ENCODE assay signal across 1 cellular context in the genomic region with DNA sequence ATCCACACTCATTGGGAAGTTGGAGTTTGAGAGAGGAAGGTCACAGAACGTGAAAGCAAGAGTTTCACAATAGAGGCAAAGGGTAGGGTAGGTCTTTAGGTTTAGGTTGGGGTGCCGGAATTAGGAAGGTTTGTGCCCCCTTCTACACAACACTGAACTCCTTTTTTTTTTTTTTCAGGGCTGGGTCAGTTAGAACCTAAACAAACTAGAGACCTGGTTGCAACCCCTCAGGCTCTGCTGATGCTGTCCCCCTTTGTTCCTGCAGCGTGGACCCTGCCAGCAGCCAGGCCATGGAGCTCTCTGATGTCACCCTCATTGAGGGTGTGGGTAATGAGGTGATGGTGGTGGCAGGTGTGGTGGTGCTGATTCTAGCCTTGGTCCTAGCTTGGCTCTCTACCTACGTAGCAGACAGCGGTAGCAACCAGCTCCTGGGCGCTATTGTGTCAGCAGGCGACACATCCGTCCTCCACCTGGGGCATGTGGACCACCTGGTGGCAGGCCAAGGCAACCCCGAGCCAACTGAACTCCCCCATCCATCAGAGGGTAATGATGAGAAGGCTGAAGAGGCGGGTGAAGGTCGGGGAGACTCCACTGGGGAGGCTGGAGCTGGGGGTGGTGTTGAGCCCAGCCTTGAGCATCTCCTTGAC.
TF ChIP-seq lines count a peak whose summit lies in the region.

No MANE protein-coding gene starts in this region.

TF ChIP-seq in HEK293, 187 proteins besides CTCF, POLR2A, EP300 and RAD21 (continued from another document):
- TF ChIP-seq, protein P1, sequence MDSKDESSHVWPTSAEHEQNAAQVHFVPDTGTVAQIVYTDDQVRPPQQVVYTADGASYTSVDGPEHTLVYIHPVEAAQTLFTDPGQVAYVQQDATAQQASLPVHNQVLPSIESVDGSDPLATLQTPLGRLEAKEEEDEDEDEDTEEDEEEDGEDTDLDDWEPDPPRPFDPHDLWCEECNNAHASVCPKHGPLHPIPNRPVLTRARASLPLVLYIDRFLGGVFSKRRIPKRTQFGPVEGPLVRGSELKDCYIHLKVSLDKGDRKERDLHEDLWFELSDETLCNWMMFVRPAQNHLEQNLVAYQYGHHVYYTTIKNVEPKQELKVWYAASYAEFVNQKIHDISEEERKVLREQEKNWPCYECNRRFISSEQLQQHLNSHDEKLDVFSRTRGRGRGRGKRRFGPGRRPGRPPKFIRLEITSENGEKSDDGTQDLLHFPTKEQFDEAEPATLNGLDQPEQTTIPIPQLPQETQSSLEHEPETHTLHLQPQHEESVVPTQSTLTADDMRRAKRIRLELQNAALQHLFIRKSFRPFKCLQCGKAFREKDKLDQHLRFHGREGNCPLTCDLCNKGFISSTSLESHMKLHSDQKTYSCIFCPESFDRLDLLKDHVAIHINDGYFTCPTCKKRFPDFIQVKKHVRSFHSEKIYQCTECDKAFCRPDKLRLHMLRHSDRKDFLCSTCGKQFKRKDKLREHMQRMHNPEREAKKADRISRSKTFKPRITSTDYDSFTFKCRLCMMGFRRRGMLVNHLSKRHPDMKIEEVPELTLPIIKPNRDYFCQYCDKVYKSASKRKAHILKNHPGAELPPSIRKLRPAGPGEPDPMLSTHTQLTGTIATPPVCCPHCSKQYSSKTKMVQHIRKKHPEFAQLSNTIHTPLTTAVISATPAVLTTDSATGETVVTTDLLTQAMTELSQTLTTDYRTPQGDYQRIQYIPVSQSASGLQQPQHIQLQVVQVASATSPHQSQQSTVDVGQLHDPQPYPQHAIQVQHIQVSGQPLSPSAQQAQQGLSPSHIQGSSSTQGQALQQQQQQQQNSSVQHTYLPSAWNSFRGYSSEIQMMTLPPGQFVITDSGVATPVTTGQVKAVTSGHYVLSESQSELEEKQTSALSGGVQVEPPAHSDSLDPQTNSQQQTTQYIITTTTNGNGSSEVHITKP (tag by site-specific recombination; IDR thresholded peaks at IDR 0.05), result peak; percentile 98
